19 cellular contexts compared by ENCODE assay signal in the genomic region with DNA sequence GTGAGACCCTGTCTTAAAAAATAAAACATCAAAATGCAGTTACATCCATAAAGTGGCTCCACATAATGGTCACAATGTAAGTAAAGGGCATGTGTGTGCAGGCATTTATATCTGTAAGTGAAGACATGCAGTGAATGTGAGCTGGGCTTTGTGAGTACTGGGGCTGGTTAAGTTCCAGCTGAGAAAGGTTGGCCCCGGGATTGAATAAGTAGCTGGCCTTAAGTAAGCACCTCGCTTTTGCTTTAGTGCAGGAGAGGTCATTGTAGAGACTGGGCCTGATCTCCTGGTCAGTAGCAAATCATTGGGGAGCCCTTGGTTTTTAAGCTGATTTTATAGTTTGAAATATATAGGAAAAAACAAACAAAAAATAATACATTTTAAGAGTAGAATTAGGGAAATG. TPM values are rescaled to one million over a fixed set of nuclear protein-coding genes. Genes with fewer than 3 reads are reported as not detected.
DNase-seq lines count a peak whose midpoint lies in the region; TF ChIP-seq lines count a peak whose summit lies in the region.
"Had no signal": no experiment of that assay in that cellular context is flagged by ENCODE, and none has a peak within 500 bp of the region (broad histone marks: within the 10 kb centered on the region; RNA-seq: fewer than 3 reads in every experiment).

No MANE protein-coding gene starts in this region.

- intact Hi-C loops in left ventricle myocardium inferior (cut with micrococcal nuclease) (loop anchor here (5.0 to 10.0 kb wide), 2 partner anchors 532 to 680 kb away; no protein-coding TSS in a partner anchor), cardiac septum (cut with DNase I) (loop anchor here (5.0 to 10.0 kb wide), 2 partner anchors 132 to 1505 kb away; no protein-coding TSS in a partner anchor)

- H3K4me3 ChIP-seq in left ventricle myocardium inferior (peak overlapping the region; percentile 91), neutrophil (ENCODE audit: low read depth in 1 of 2, low read length in 1 of 2) (no peak overlapping the region)
- H3K4me3 ChIP-seq: SJSA1 had no signal

- H3K27me3 ChIP-seq in left ventricle myocardium inferior (ENCODE audit: low read depth) (no peaks in the 10 kb centered on the region), neutrophil (no peaks in the 10 kb centered on the region)
- H3K27me3 ChIP-seq: SJSA1 had no signal

- H3K4me1 ChIP-seq in left ventricle myocardium inferior (peaks cover 98% of the 10 kb centered on the region), neutrophil (ENCODE audit: control insufficient read depth in 1 of 2, insufficient read depth in 1 of 2, low read depth in 1 of 2, low read length in 1 of 2) (peaks cover 29 to 39% of the 10 kb centered on the region in 2 experiments)

- H3K9me3 ChIP-seq in left ventricle myocardium inferior (replicated peaks) (no peaks in the 10 kb centered on the region), neutrophil (no peaks in the 10 kb centered on the region)
- H3K9me3 ChIP-seq: lower lobe of right lung, SJSA1 had no signal

- no peak for TF ChIP-seq CTCF in left ventricle myocardium inferior (IDR thresholded peaks at IDR 0.05; ENCODE audit: borderline replicate concordance)
- no peak for TF ChIP-seq CTCF in neutrophil (IDR thresholded peaks at IDR 0.05)

- DNase-seq in left ventricle myocardium inferior (no peak), cardiac septum (ENCODE audit: low spot score) (no peak), ecto neural progenitor cell (ENCODE audit: low spot score) (no peak), HUDEP-2 (lab: John Stamatoyannopoulos, UW; ENCODE audit: unreplicated experiment in 76 of 76) (no peak), NCI-H1092 (lab: John Stamatoyannopoulos, UW) (no peak), NCI-H2029 treated with DMSO at 0.1 percent for 48 hours (lab: John Stamatoyannopoulos, UW) (no peak)
- DNase-seq: activated CD4-positive, alpha-beta memory T cell treated with anti-CD3 and anti-CD28 coated beads, Interleukin-2, amount 10 ng/mL, durations not matched to agents 7 days and 5 days; activated CD4-positive, alpha-beta T cell treated with anti-CD3 and anti-CD28 coated beads for 1 hour; aorta; DMS153; NCI-H1417 treated with DMSO at 0.1 percent for 48 hours; NCI-H2081 treated with DMSO at 0.1 percent for 48 hours; NCI-H345; stimulated activated naive CD4-positive, alpha-beta T cell treated with Interleukin-2 at 50 U/mL for 16 hours; T-cell had no signal

- H3K27ac ChIP-seq in left ventricle myocardium inferior (replicated peaks) (peak overlapping the region; percentile 99), cingulate gyrus (ENCODE audit: low read depth, low read length) (peak overlapping the region; percentile 73), neutrophil (peak overlapping the region; percentile 64)
- H3K27ac ChIP-seq: SJSA1 had no signal

- H3K36me3 ChIP-seq in left ventricle myocardium inferior: no peaks in the 10 kb centered on the region
- no peaks in the 10 kb centered on the region for H3K36me3 ChIP-seq in neutrophil
- H3K36me3 ChIP-seq: lower lobe of right lung, SJSA1 had no signal

RNA-seq across cellular contexts. Expression of gene QKI, which starts 8.1 kb away (rescaled TPM):
- 449 TPM for total RNA-seq in left ventricle myocardium inferior
- 460 TPM for total RNA-seq in cardiac septum
